Comparison of ENCODE assay signal across 16 cellular contexts in genomic region chr19:43598445-43599240, GRCh38. TPM values are rescaled to one million over a fixed set of nuclear protein-coding genes. Genes with fewer than 3 reads are reported as not detected.
A peak's percentile ranks its signal among the peaks of the same experiment; 100 is the strongest.
DNase-seq lines count a peak whose midpoint lies in the region; ATAC-seq and TF ChIP-seq lines count a peak whose summit lies in the region.
"Had no signal": no experiment of that assay in that cellular context is flagged by ENCODE, and none has a peak within 500 bp of the region (broad histone marks: within the 10 kb centered on the region; RNA-seq: fewer than 3 reads in every experiment).

No MANE protein-coding gene starts in this region.

- peaks cover 7 to 56% (median 31%) of the 10 kb centered on the region in 4 donors for H3K4me1 Mint-ChIP-seq in CD4-positive, CD25-positive, alpha-beta regulatory T cell
- peaks cover 14% of the 10 kb centered on the region for H3K4me1 Mint-ChIP-seq in GM23338
- peaks cover 22% of the 10 kb centered on the region for H3K4me1 Mint-ChIP-seq in activated T-helper 2 cell treated with anti-CD3 and anti-CD28 coated beads, Interferon-gamma antibody, Interleukin-2, Interleukin-4, amounts not matched to agents 10 μg/mL and 5 μg/mL and 100 μg/mL, durations not matched to agents 14 hours and 24 hours and 36 hours (ENCODE audit: low read depth)
- H3K4me1 Mint-ChIP-seq in natural killer cell treated with Interleukin-12 subunit alpha and Interleukin-12 subunit beta and Interleukin-15 and Interleukin-18, amount 100 ng/mL, for 72 hours (ENCODE audit: low read depth in 2 of 2): peaks cover 26 to 34% of the 10 kb centered on the region in 2 donors

- DNase-seq in CD4-positive, CD25-positive, alpha-beta regulatory T cell: no peak
- DNase-seq in GM23338 (ENCODE audit: low spot score) (no peak), caudate nucleus (lab: John Stamatoyannopoulos, UW) (no peak), NCI-H1417 (lab: John Stamatoyannopoulos, UW) (no peak), NCI-H1092 treated with DMSO at 0.1 percent for 48 hours (lab: John Stamatoyannopoulos, UW) (no peak)
- no peak for DNase-seq in activated T-helper 2 cell treated with anti-CD3 and anti-CD28 coated beads, Interferon-gamma antibody, Interleukin-2, Interleukin-4, amounts not matched to agents 10 μg/mL and 5 μg/mL and 100 μg/mL, durations not matched to agents 14 hours and 24 hours and 36 hours (ENCODE audit: low spot score)
- no peak for DNase-seq in natural killer cell treated with Interleukin-12 subunit alpha and Interleukin-12 subunit beta and Interleukin-15 and Interleukin-18, amount 100 ng/mL, for 72 hours (ENCODE audit: low spot score)
- DNase-seq: activated naive CD8-positive, alpha-beta T cell treated with anti-CD3 and anti-CD28 coated beads, Interleukin-2, amount 10 ng/mL, durations not matched to agents 7 days and 5 days; AML-193; foreskin fibroblast; left lung; NCI-H1930; NCI-H524 treated with DMSO at 0.1 percent for 48 hours; Peyer's patch had no signal

- no peaks in the 10 kb centered on the region for H3K27me3 ChIP-seq in CD4-positive, CD25-positive, alpha-beta regulatory T cell (ENCODE audit: control insufficient read depth, insufficient read depth, low read length)
- H3K27me3 ChIP-seq in GM23338 (ENCODE audit: insufficient read depth): no peaks in the 10 kb centered on the region
- H3K27me3 ChIP-seq: left lung, Peyer's patch, suprapubic skin had no signal

- H3K4me2 ChIP-seq in GM23338: no peak overlapping the region

- intact Hi-C loops in activated T-helper 2 cell treated with anti-CD3 and anti-CD28 coated beads, Interferon-gamma antibody, Interleukin-2, Interleukin-4, amounts not matched to agents 10 μg/mL and 5 μg/mL and 100 μg/mL, durations not matched to agents 14 hours and 24 hours and 36 hours (cut with micrococcal nuclease): loop anchor here (5.0 to 10.0 kb wide), 2 partner anchors 136 to 186 kb away; partner anchors contain the start of gene KCNN4

- H3K9me3 Mint-ChIP-seq in CD4-positive, CD25-positive, alpha-beta regulatory T cell: no peaks in the 10 kb centered on the region
- H3K9me3 Mint-ChIP-seq in GM23338: peaks cover 2% of the 10 kb centered on the region; the same call in 2 of the 3 replicates
- H3K9me3 Mint-ChIP-seq in activated T-helper 2 cell treated with anti-CD3 and anti-CD28 coated beads, Interferon-gamma antibody, Interleukin-2, Interleukin-4, amounts not matched to agents 10 μg/mL and 5 μg/mL and 100 μg/mL, durations not matched to agents 14 hours and 24 hours and 36 hours: no peaks in the 10 kb centered on the region
- H3K9me3 Mint-ChIP-seq in natural killer cell treated with Interleukin-12 subunit alpha and Interleukin-12 subunit beta and Interleukin-15 and Interleukin-18, amount 100 ng/mL, for 72 hours: no peaks in the 10 kb centered on the region
- H3K9me3 Mint-ChIP-seq: activated naive CD8-positive, alpha-beta T cell treated with anti-CD3 and anti-CD28 coated beads, Interleukin-2, amount 10 ng/mL, durations not matched to agents 7 days and 5 days had no signal

- H3K4me3 ChIP-seq in CD4-positive, CD25-positive, alpha-beta regulatory T cell (ENCODE audit: low read depth, low read length): no peak overlapping the region
- no peak overlapping the region for H3K4me3 ChIP-seq in GM23338
- H3K4me3 ChIP-seq: left lung had no signal

- no peak overlapping the region for H3K27ac ChIP-seq in CD4-positive, CD25-positive, alpha-beta regulatory T cell (ENCODE audit: insufficient read depth, low read length, poor library complexity, severe bottlenecking)
- H3K27ac ChIP-seq in GM23338 (ENCODE audit: low read depth) (no peak overlapping the region), caudate nucleus (ENCODE audit: low read depth, low read length) (no peak overlapping the region)
- H3K27ac ChIP-seq: left lung, suprapubic skin had no signal

- H3K79me2 ChIP-seq in GM23338 (replicated peaks; ENCODE audit: insufficient read depth): peaks cover 23% of the 10 kb centered on the region

- H3F3A ChIP-seq in GM23338 (replicated peaks; ENCODE audit: low read depth): 0 out of 2 replicates have a peak, but pooled peaks cover 11% of the 10 kb centered on the region

- H4K20me1 ChIP-seq in GM23338 (replicated peaks; ENCODE audit: insufficient read depth): peaks cover 8% of the 10 kb centered on the region; the same call in 1 of the 2 replicates

- H3K27ac Mint-ChIP-seq in CD4-positive, CD25-positive, alpha-beta regulatory T cell: peak overlapping the region in 2 of 3 donors; percentile 99 to 100
- H3K27ac Mint-ChIP-seq in GM23338: no peak overlapping the region
- H3K27ac Mint-ChIP-seq in activated T-helper 2 cell treated with anti-CD3 and anti-CD28 coated beads, Interferon-gamma antibody, Interleukin-2, Interleukin-4, amounts not matched to agents 10 μg/mL and 5 μg/mL and 100 μg/mL, durations not matched to agents 14 hours and 24 hours and 36 hours: no peak overlapping the region
- H3K27ac Mint-ChIP-seq in natural killer cell treated with Interleukin-12 subunit alpha and Interleukin-12 subunit beta and Interleukin-15 and Interleukin-18, amount 100 ng/mL, for 72 hours: peak overlapping the region in 1 of 2 donors; percentile 99

- no peaks in the 10 kb centered on the region for H3K9me2 ChIP-seq in GM23338 (ENCODE audit: insufficient read depth)

- no peak overlapping the region for H2AFZ ChIP-seq in GM23338

- TF ChIP-seq CTCF in GM23338 (conservative IDR thresholded peaks at IDR 0.05; ENCODE audit: low read depth in 2 of 2): no peak

- peak overlapping the region; percentile 51 to 97 (median 94) for H3K4me3 Mint-ChIP-seq in CD4-positive, CD25-positive, alpha-beta regulatory T cell
- H3K4me3 Mint-ChIP-seq in GM23338: peak overlapping the region; percentile 16; the same call in 1 of the 3 replicates
- peak overlapping the region; percentile 91 for H3K4me3 Mint-ChIP-seq in activated T-helper 2 cell treated with anti-CD3 and anti-CD28 coated beads, Interferon-gamma antibody, Interleukin-2, Interleukin-4, amounts not matched to agents 10 μg/mL and 5 μg/mL and 100 μg/mL, durations not matched to agents 14 hours and 24 hours and 36 hours (ENCODE audit: low read depth)
- H3K4me3 Mint-ChIP-seq in natural killer cell treated with Interleukin-12 subunit alpha and Interleukin-12 subunit beta and Interleukin-15 and Interleukin-18, amount 100 ng/mL, for 72 hours: peak overlapping the region; percentile 99

- H3K9me3 ChIP-seq in CD4-positive, CD25-positive, alpha-beta regulatory T cell (ENCODE audit: control insufficient read depth in 2 of 2, low read length in 2 of 2): no peaks in the 10 kb centered on the region
- H3K9me3 ChIP-seq: left lung, Peyer's patch, suprapubic skin had no signal

- peaks cover 29% of the 10 kb centered on the region for H3K36me3 ChIP-seq in CD4-positive, CD25-positive, alpha-beta regulatory T cell (ENCODE audit: control insufficient read depth, insufficient read depth, low read length)
- peaks cover 7% of the 10 kb centered on the region; the same call in 1 of the 2 replicates for H3K36me3 ChIP-seq in GM23338 (ENCODE audit: insufficient read depth)

- peaks cover 41% of the 10 kb centered on the region for H3K4me1 ChIP-seq in CD4-positive, CD25-positive, alpha-beta regulatory T cell (ENCODE audit: control insufficient read depth, insufficient read depth, low read length, poor library complexity, severe bottlenecking)
- H3K4me1 ChIP-seq in GM23338 (ENCODE audit: insufficient read depth): peaks cover 10% of the 10 kb centered on the region

- H3K36me3 Mint-ChIP-seq in CD4-positive, CD25-positive, alpha-beta regulatory T cell: peaks cover 10% of the 10 kb centered on the region
- peaks cover 9% of the 10 kb centered on the region for H3K36me3 Mint-ChIP-seq in GM23338 (ENCODE audit: low read depth)
- H3K36me3 Mint-ChIP-seq in activated T-helper 2 cell treated with anti-CD3 and anti-CD28 coated beads, Interferon-gamma antibody, Interleukin-2, Interleukin-4, amounts not matched to agents 10 μg/mL and 5 μg/mL and 100 μg/mL, durations not matched to agents 14 hours and 24 hours and 36 hours (ENCODE audit: low read depth): peaks cover 41% of the 10 kb centered on the region
- H3K36me3 Mint-ChIP-seq in natural killer cell treated with Interleukin-12 subunit alpha and Interleukin-12 subunit beta and Interleukin-15 and Interleukin-18, amount 100 ng/mL, for 72 hours: peaks cover 3% of the 10 kb centered on the region
- H3K36me3 Mint-ChIP-seq: activated naive CD8-positive, alpha-beta T cell treated with anti-CD3 and anti-CD28 coated beads, Interleukin-2, amount 10 ng/mL, durations not matched to agents 7 days and 5 days had no signal

- ATAC-seq in CD4-positive, CD25-positive, alpha-beta regulatory T cell (ENCODE audit: low read depth in 2 of 2): no peak
- ATAC-seq in GM23338 (no peak), HG03571 (IDR thresholded peaks at IDR 0.05; ENCODE audit: unreplicated experiment) (no peak)
- no peak for ATAC-seq in natural killer cell treated with Interleukin-12 subunit alpha and Interleukin-12 subunit beta and Interleukin-15 and Interleukin-18, amount 100 ng/mL, for 72 hours
- ATAC-seq: left lung had no signal

- peaks cover 6% of the 10 kb centered on the region for H3K27me3 Mint-ChIP-seq in CD4-positive, CD25-positive, alpha-beta regulatory T cell
- H3K27me3 Mint-ChIP-seq in GM23338 (ENCODE audit: insufficient read depth, low read depth, poor library complexity): peaks cover 14% of the 10 kb centered on the region
- no peaks in the 10 kb centered on the region for H3K27me3 Mint-ChIP-seq in activated T-helper 2 cell treated with anti-CD3 and anti-CD28 coated beads, Interferon-gamma antibody, Interleukin-2, Interleukin-4, amounts not matched to agents 10 μg/mL and 5 μg/mL and 100 μg/mL, durations not matched to agents 14 hours and 24 hours and 36 hours (ENCODE audit: low read depth)
- no peaks in the 10 kb centered on the region for H3K27me3 Mint-ChIP-seq in natural killer cell treated with Interleukin-12 subunit alpha and Interleukin-12 subunit beta and Interleukin-15 and Interleukin-18, amount 100 ng/mL, for 72 hours
- H3K27me3 Mint-ChIP-seq: activated naive CD8-positive, alpha-beta T cell treated with anti-CD3 and anti-CD28 coated beads, Interleukin-2, amount 10 ng/mL, durations not matched to agents 7 days and 5 days had no signal

RNA-seq across cellular contexts. Expression of gene ZNF576, which starts 2.2 kb away (rescaled TPM):
- total RNA-seq in CD4-positive, CD25-positive, alpha-beta regulatory T cell: 8.7 TPM
- polyA plus RNA-seq in CD4-positive, CD25-positive, alpha-beta regulatory T cell: 10 to 100 TPM in 2 of 4 donors, 1 to 10 TPM in 2; 5.5 to 11.0 (median 9.9) TPM
- total RNA-seq in GM23338 (2014; rRNA removed; shearing (Covaris generic)): 5.9 and 14.1 TPM in 2 replicates
- 15.5 and 16.9 TPM in 2 replicates for polyA plus RNA-seq in GM23338 (2016; fragmentation: Nextera tagmentation; extraction: Ambion mirVana)
- 14.5 and 14.8 TPM in 2 replicates for total RNA-seq in activated T-helper 2 cell treated with anti-CD3 and anti-CD28 coated beads, Interferon-gamma antibody, Interleukin-2, Interleukin-4, amounts not matched to agents 10 μg/mL and 5 μg/mL and 100 μg/mL, durations not matched to agents 14 hours and 24 hours and 36 hours
- total RNA-seq in natural killer cell treated with Interleukin-12 subunit alpha and Interleukin-12 subunit beta and Interleukin-15 and Interleukin-18, amount 100 ng/mL, for 72 hours: 10 to 100 TPM; 19.5 to 22.3 TPM

RNA-seq across cellular contexts. Expression of gene IRGQ, which starts 2.7 kb away (rescaled TPM):
- 40.9 TPM for total RNA-seq in CD4-positive, CD25-positive, alpha-beta regulatory T cell
- polyA plus RNA-seq in CD4-positive, CD25-positive, alpha-beta regulatory T cell: 1 to 10 TPM in 3 of 4 donors, under 1 TPM in 1; 0.54 to 3.0 (median 1.5) TPM
- total RNA-seq in GM23338 (2014; rRNA removed; shearing (Covaris generic)): 49.6 and 72.7 TPM in 2 replicates
- polyA plus RNA-seq in GM23338 (2016; fragmentation: Nextera tagmentation; extraction: Ambion mirVana): 8.4 and 8.7 TPM in 2 replicates
- total RNA-seq in activated T-helper 2 cell treated with anti-CD3 and anti-CD28 coated beads, Interferon-gamma antibody, Interleukin-2, Interleukin-4, amounts not matched to agents 10 μg/mL and 5 μg/mL and 100 μg/mL, durations not matched to agents 14 hours and 24 hours and 36 hours: 27.8 and 32.7 TPM in 2 replicates
- 10 to 100 TPM; 36.8 to 42.6 TPM for total RNA-seq in natural killer cell treated with Interleukin-12 subunit alpha and Interleukin-12 subunit beta and Interleukin-15 and Interleukin-18, amount 100 ng/mL, for 72 hours

RNA-seq across cellular contexts. Expression of gene SRRM5, which starts 13.2 kb away (rescaled TPM):
- total RNA-seq in CD4-positive, CD25-positive, alpha-beta regulatory T cell: 0.64 TPM
- 1 to 10 TPM in 1 of 4 donors, under 1 TPM in 3; 0.42 to 1.1 (median 0.63) TPM for polyA plus RNA-seq in CD4-positive, CD25-positive, alpha-beta regulatory T cell
- total RNA-seq in GM23338 (2014; rRNA removed; shearing (Covaris generic)): not detected in 2 replicates
- 0.08 and 0.17 TPM in 2 replicates for polyA plus RNA-seq in GM23338 (2016; fragmentation: Nextera tagmentation; extraction: Ambion mirVana)
- 0.32 and 0.46 TPM in 2 replicates for total RNA-seq in activated T-helper 2 cell treated with anti-CD3 and anti-CD28 coated beads, Interferon-gamma antibody, Interleukin-2, Interleukin-4, amounts not matched to agents 10 μg/mL and 5 μg/mL and 100 μg/mL, durations not matched to agents 14 hours and 24 hours and 36 hours
- total RNA-seq in natural killer cell treated with Interleukin-12 subunit alpha and Interleukin-12 subunit beta and Interleukin-15 and Interleukin-18, amount 100 ng/mL, for 72 hours: 1 to 10 TPM; 1.1 to 1.8 TPM

RNA-seq across cellular contexts. Expression of gene ZNF428, which starts 20.8 kb away (rescaled TPM):
- 26.6 TPM for total RNA-seq in CD4-positive, CD25-positive, alpha-beta regulatory T cell
- 10 to 100 TPM; 12.6 to 14.6 (median 13.7) TPM for polyA plus RNA-seq in CD4-positive, CD25-positive, alpha-beta regulatory T cell
- 21.6 and 23.9 TPM in 2 replicates for total RNA-seq in GM23338 (2014; rRNA removed; shearing (Covaris generic))
- 21.1 and 22.5 TPM in 2 replicates for polyA plus RNA-seq in GM23338 (2016; fragmentation: Nextera tagmentation; extraction: Ambion mirVana)
- 17.7 and 19.1 TPM in 2 replicates for total RNA-seq in activated T-helper 2 cell treated with anti-CD3 and anti-CD28 coated beads, Interferon-gamma antibody, Interleukin-2, Interleukin-4, amounts not matched to agents 10 μg/mL and 5 μg/mL and 100 μg/mL, durations not matched to agents 14 hours and 24 hours and 36 hours
- 10 to 100 TPM; 24.9 to 25.3 TPM for total RNA-seq in natural killer cell treated with Interleukin-12 subunit alpha and Interleukin-12 subunit beta and Interleukin-15 and Interleukin-18, amount 100 ng/mL, for 72 hours

RNA-seq across cellular contexts. Expression of gene PINLYP, which starts 23.0 kb away (rescaled TPM):
- not detected for total RNA-seq in CD4-positive, CD25-positive, alpha-beta regulatory T cell
- polyA plus RNA-seq in CD4-positive, CD25-positive, alpha-beta regulatory T cell: 1 to 10 TPM in 1 of 4 donors, under 1 TPM in 3; 0.42 to 1.3 (median 0.65) TPM
- 4.3 and 7.8 TPM in 2 replicates for total RNA-seq in GM23338 (2014; rRNA removed; shearing (Covaris generic))
- polyA plus RNA-seq in GM23338 (2016; fragmentation: Nextera tagmentation; extraction: Ambion mirVana): 11.1 and 12.1 TPM in 2 replicates
- 9.0 and 9.1 TPM in 2 replicates for total RNA-seq in activated T-helper 2 cell treated with anti-CD3 and anti-CD28 coated beads, Interferon-gamma antibody, Interleukin-2, Interleukin-4, amounts not matched to agents 10 μg/mL and 5 μg/mL and 100 μg/mL, durations not matched to agents 14 hours and 24 hours and 36 hours
- 1 to 10 TPM; 2.7 to 6.2 TPM for total RNA-seq in natural killer cell treated with Interleukin-12 subunit alpha and Interleukin-12 subunit beta and Interleukin-15 and Interleukin-18, amount 100 ng/mL, for 72 hours

Comparison
In these comparisons a context has a peak if more than half of its experiments do, and no peak if none do; other contexts are left out.
1. H3K27ac Mint-ChIP-seq: peak in CD4-positive, CD25-positive, alpha-beta regulatory T cell (2 of 3); none in GM23338 (single experiment) and activated T-helper 2 cell treated with anti-CD3 and anti-CD28 coated beads, Interferon-gamma antibody, Interleukin-2, Interleukin-4, amounts not matched to agents 10 μg/mL and 5 μg/mL and 100 μg/mL, durations not matched to agents 14 hours and 24 hours and 36 hours (single experiment).
2. H3K4me3 Mint-ChIP-seq: peak in every context shown above with its lines; median percentile 99 in natural killer cell treated with Interleukin-12 subunit alpha and Interleukin-12 subunit beta and Interleukin-15 and Interleukin-18, amount 100 ng/mL, for 72 hours; 94 in CD4-positive, CD25-positive, alpha-beta regulatory T cell; 91 in activated T-helper 2 cell treated with anti-CD3 and anti-CD28 coated beads, Interferon-gamma antibody, Interleukin-2, Interleukin-4, amounts not matched to agents 10 μg/mL and 5 μg/mL and 100 μg/mL, durations not matched to agents 14 hours and 24 hours and 36 hours; 16 in GM23338.